10 cellular contexts compared by ENCODE assay signal in genomic region chr1:167899253-167899681, GRCh38.
DNase-seq lines count a peak whose midpoint lies in the region; ATAC-seq and TF ChIP-seq lines count a peak whose summit lies in the region.
"Had no signal": no experiment of that assay in that cellular context is flagged by ENCODE, and none has a peak within 500 bp of the region (broad histone marks: within the 10 kb centered on the region; RNA-seq: fewer than 3 reads in every experiment).

No MANE protein-coding gene starts in this region.

- no peak overlapping the region for H3K4me3 Mint-ChIP-seq in stimulated activated naive B cell treated with anti-CD40 and anti-IgM and Interleukin-4, amounts not matched to agents 10 μg/mL and 1 μg/mL and 100 μg/mL, for 72 hours

- H3K9me3 Mint-ChIP-seq in stimulated activated naive B cell treated with anti-CD40 and anti-IgM and Interleukin-4, amounts not matched to agents 10 μg/mL and 1 μg/mL and 100 μg/mL, for 72 hours = no peaks in the 10 kb centered on the region

- peak overlapping the region; percentile 91 for H3K27ac Mint-ChIP-seq in stimulated activated naive B cell treated with anti-CD40 and anti-IgM and Interleukin-4, amounts not matched to agents 10 μg/mL and 1 μg/mL and 100 μg/mL, for 72 hours

- H3K36me3 Mint-ChIP-seq in stimulated activated naive B cell treated with anti-CD40 and anti-IgM and Interleukin-4, amounts not matched to agents 10 μg/mL and 1 μg/mL and 100 μg/mL, for 72 hours = no peaks in the 10 kb centered on the region

- peak; percentile 40 for DNase-seq in astrocyte of the cerebellum (ENCODE audit: low read depth)
- DNase-seq in stimulated activated naive B cell treated with anti-CD40 and anti-IgM and Interleukin-4, amounts not matched to agents 10 μg/mL and 1 μg/mL and 100 μg/mL, for 72 hours = peak; percentile 30
- no peak for DNase-seq in activated naive CD4-positive, alpha-beta T cell treated with anti-CD3 and anti-CD28 coated beads, Interleukin-2, amount 50 U/mL, for 16 hours
- no peak for DNase-seq in DMS153 (lab: John Stamatoyannopoulos, UW)
- no peak for DNase-seq in ecto neural progenitor cell (ENCODE audit: low spot score)
- DNase-seq: Karpas-422 had no signal

- ATAC-seq in GM19025 (IDR thresholded peaks at IDR 0.05; ENCODE audit: low read depth, unreplicated experiment) (peak; percentile 84), HG02759 (IDR thresholded peaks at IDR 0.05; ENCODE audit: unreplicated experiment) (peak; percentile 96), HG03280 (IDR thresholded peaks at IDR 0.05; ENCODE audit: unreplicated experiment) (no peak)
- ATAC-seq in stimulated activated naive B cell treated with anti-CD40 and anti-IgM and Interleukin-4, amounts not matched to agents 10 μg/mL and 1 μg/mL and 100 μg/mL, for 72 hours (replicated peaks) = peak; percentile 96 to 97

- no peaks in the 10 kb centered on the region for H3K27me3 Mint-ChIP-seq in stimulated activated naive B cell treated with anti-CD40 and anti-IgM and Interleukin-4, amounts not matched to agents 10 μg/mL and 1 μg/mL and 100 μg/mL, for 72 hours

- peaks cover 10% of the 10 kb centered on the region in 2 donors for H3K4me1 Mint-ChIP-seq in stimulated activated naive B cell treated with anti-CD40 and anti-IgM and Interleukin-4, amounts not matched to agents 10 μg/mL and 1 μg/mL and 100 μg/mL, for 72 hours

- H3K4me3 ChIP-seq in astrocyte of the cerebellum (ENCODE audit: low read depth, low read length) = no peak overlapping the region
- H3K4me3 ChIP-seq: SJSA1 had no signal

- in situ Hi-C loops in astrocyte of the cerebellum (cut with HindIII; ENCODE audit: low sequenced_read_pairs) = no loop called here

- TF ChIP-seq CTCF in astrocyte of the cerebellum (IDR thresholded peaks at IDR 0.05; ENCODE audit: low read depth, low read length, missing control alignments) = no peak

Comparison
In these comparisons a context has a peak if more than half of its experiments do, and no peak if none do; other contexts are left out.
1. DNase-seq: peak in astrocyte of the cerebellum (single experiment) and stimulated activated naive B cell treated with anti-CD40 and anti-IgM and Interleukin-4, amounts not matched to agents 10 μg/mL and 1 μg/mL and 100 μg/mL, for 72 hours (single experiment); none in activated naive CD4-positive, alpha-beta T cell treated with anti-CD3 and anti-CD28 coated beads, Interleukin-2, amount 50 U/mL, for 16 hours (single experiment), DMS153 (single experiment) and ecto neural progenitor cell (single experiment).